In the genomic region with DNA sequence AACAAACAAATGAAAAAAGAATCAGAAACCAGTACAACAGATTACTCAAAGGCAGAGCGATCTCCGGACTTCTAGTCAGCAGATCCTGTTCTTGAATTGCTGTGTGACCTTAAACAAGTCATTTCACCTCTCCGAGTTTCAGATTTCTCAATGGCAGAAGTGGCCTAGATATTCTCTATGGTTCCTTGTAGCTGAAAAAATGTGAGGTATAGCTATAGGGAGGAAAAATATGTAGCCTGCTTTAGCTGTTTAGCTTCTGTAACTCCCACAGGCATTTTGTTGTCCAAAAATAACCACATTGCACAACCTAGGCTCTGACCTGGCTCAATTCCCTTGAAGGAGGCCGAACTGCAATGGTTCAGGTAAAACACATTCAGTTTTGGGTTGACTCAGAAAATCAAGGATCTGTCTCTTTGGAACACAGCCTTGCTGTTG, we compare ENCODE assay signal across 33 cellular contexts.
DNase-seq lines count a peak whose midpoint lies in the region; ATAC-seq and TF ChIP-seq lines count a peak whose summit lies in the region.
"Had no signal": no experiment of that assay in that cellular context is flagged by ENCODE, and none has a peak within 500 bp of the region (broad histone marks: within the 10 kb centered on the region; RNA-seq: fewer than 3 reads in every experiment).

No MANE protein-coding gene starts in this region.

- CTCF ChIA-PET in MCF 10A (lab: Yijun Ruan, JAX) = interaction anchor here (0.6 to 7.1 kb wide), 9 partner anchors 30 to 110 kb away, joined by 3 to 53 read pairs (median 4); no protein-coding TSS in a partner anchor

- H3K4me1 ChIP-seq in right cardiac atrium (ENCODE audit: control insufficient read depth, insufficient read depth, low read length) (no peaks in the 10 kb centered on the region), foreskin keratinocyte (peaks cover 76% of the 10 kb centered on the region), gastrocnemius medialis (peaks cover 33 to 43% of the 10 kb centered on the region in 2 donors)
- H3K4me1 ChIP-seq: left lung had no signal

- H3K27me3 ChIP-seq in right cardiac atrium (ENCODE audit: control insufficient read depth, insufficient read depth) (no peaks in the 10 kb centered on the region), foreskin keratinocyte (no peaks in the 10 kb centered on the region), gastrocnemius medialis (no peaks in the 10 kb centered on the region)
- H3K27me3 ChIP-seq: ascending aorta, left lung, neutrophil, sigmoid colon had no signal

- no TSS peak for BruUV-seq in MCF 10A (replicated peaks; lab: Mats Ljungman, UMichigan)

- H3K9me3 ChIP-seq in right cardiac atrium (ENCODE audit: control insufficient read depth, low read length) (no peaks in the 10 kb centered on the region), gastrocnemius medialis (no peaks in the 10 kb centered on the region)
- H3K9me3 ChIP-seq: ascending aorta, left lung, neutrophil, sigmoid colon had no signal

- H3K4me1 Mint-ChIP-seq in MCF 10A (ENCODE audit: insufficient read depth, unreplicated experiment) = peaks cover 72% of the 10 kb centered on the region
- H3K4me1 Mint-ChIP-seq: activated B cell treated with CpG ODN at 0.5 μM for 24 hours; activated naive CD8-positive, alpha-beta T cell treated with anti-CD3 and anti-CD28 coated beads for 36 hours; central memory CD8-positive, alpha-beta T cell; naive B cell had no signal

- no peak for TF ChIP-seq POLR2A in gastrocnemius medialis (IDR thresholded peaks at IDR 0.05)

- ATAC-seq in Right ventricle myocardium superior (ENCODE audit: poor library complexity) (peak; percentile 50), right cardiac atrium (no peak), foreskin keratinocyte (no peak), gastrocnemius medialis (peak; percentile 16 to 55), GM21447 (IDR thresholded peaks at IDR 0.05; ENCODE audit: unreplicated experiment) (no peak)
- ATAC-seq: left lung had no signal

- H3K36me3 ChIP-seq in gastrocnemius medialis = no peaks in the 10 kb centered on the region

- 89% methylated on average over 4 of the region's 4 CpGs for WGBS in right cardiac atrium

- POLR2A ChIA-PET in MCF 10A (lab: Yijun Ruan, JAX) = interaction anchor here (0.6 to 22.8 kb wide), 13 partner anchors 10 to 124 kb away, joined by 3 to 691 read pairs (median 6); no protein-coding TSS in a partner anchor

- peaks cover 100% of the 10 kb centered on the region for H3K36me3 Mint-ChIP-seq in MCF 10A (ENCODE audit: insufficient read depth, unreplicated experiment)
- H3K36me3 Mint-ChIP-seq: activated naive CD8-positive, alpha-beta T cell treated with anti-CD3 and anti-CD28 coated beads for 36 hours; naive B cell had no signal

- intact Hi-C loops in Right ventricle myocardium superior (cut with DNase I) (no loop called here), right cardiac atrium (cut with DNase I) (loop anchor here in 1 of 4 donors (10.0 kb wide), 1 partner anchor 105 kb away; no protein-coding TSS in a partner anchor), MCF 10A (cut with micrococcal nuclease) (no loop called here), gastrocnemius medialis (cut with DNase I; ENCODE audit: low total_unique reads) (loop anchor here (5.0 kb wide), 2 partner anchors 47 to 107 kb away; no protein-coding TSS in a partner anchor)

- H3K9me3 Mint-ChIP-seq in MCF 10A (ENCODE audit: unreplicated experiment) = no peaks in the 10 kb centered on the region
- H3K9me3 Mint-ChIP-seq: activated B cell treated with CpG ODN at 0.5 μM for 24 hours; activated naive CD8-positive, alpha-beta T cell treated with anti-CD3 and anti-CD28 coated beads for 36 hours; activated T-cell treated with anti-CD3 and anti-CD28 coated beads, Interleukin-2, amount 50 U/mL, for 24 hours; central memory CD8-positive, alpha-beta T cell; dendritic cell treated with granulocyte-macrophage colony-stimulating factor and Interleukin-4, amounts not matched to agents 40 ng/mL and 50 ng/mL, for 4 days; H9; mesothelial cell of epicardium; naive B cell had no signal

- no peak for DNase-seq in Right ventricle myocardium superior
- no peak for DNase-seq in right cardiac atrium
- DNase-seq in MCF 10A (ENCODE audit: unreplicated experiment) = peak; percentile 83
- DNase-seq in foreskin keratinocyte = peak in 1 of 2 donors; percentile 33
- no peak for DNase-seq in gastrocnemius medialis
- no peak for DNase-seq in stimulated activated CD4-positive, alpha-beta T cell treated with anti-CD3 and anti-CD28 coated beads, Interleukin-12 subunit alpha, Interleukin-12 subunit beta, amount 100 ng/mL, for 4 hours
- DNase-seq in stimulated activated CD4-positive, alpha-beta T cell treated with anti-CD3 and anti-CD28 coated beads, Interleukin-15, amount 100 ng/mL, for 24 hours = no peak
- DNase-seq: activated B cell treated with CpG ODN at 0.5 μM for 24 hours; activated CD4-positive, alpha-beta T cell treated with anti-CD3 and anti-CD28 coated beads, Interleukin-2, amount 50 U/mL, for 1 hour; activated gamma-delta T cell; activated naive CD8-positive, alpha-beta T cell treated with anti-CD3 and anti-CD28 coated beads for 36 hours; activated T-cell treated with anti-CD3 and anti-CD28 coated beads, Interleukin-2, amount 50 U/mL, for 24 hours; C1 segment of cervical spinal cord; COR-L47; H9; KBM-7; left lung; naive B cell; NCI-H1092 treated with DMSO at 0.1 percent for 48 hours; NCI-H1694 treated with DMSO at 0.1 percent for 48 hours; NCI-H2171; posterior cingulate gyrus; sigmoid colon; stimulated activated CD4-positive, alpha-beta T cell treated with anti-CD3 and anti-CD28 coated beads, Interleukin-4, amount 100 ng/mL, for 4 hours had no signal

- H3K4me3 Mint-ChIP-seq in MCF 10A (ENCODE audit: unreplicated experiment) = peak overlapping the region; percentile 22
- H3K4me3 Mint-ChIP-seq: activated B cell treated with CpG ODN at 0.5 μM for 24 hours; activated naive CD8-positive, alpha-beta T cell treated with anti-CD3 and anti-CD28 coated beads for 36 hours; activated T-cell treated with anti-CD3 and anti-CD28 coated beads, Interleukin-2, amount 50 U/mL, for 24 hours; central memory CD8-positive, alpha-beta T cell; dendritic cell treated with granulocyte-macrophage colony-stimulating factor and Interleukin-4, amounts not matched to agents 40 ng/mL and 50 ng/mL, for 4 days; H9; mesothelial cell of epicardium; naive B cell had no signal

- no peak overlapping the region for H3K27ac ChIP-seq in right cardiac atrium (ENCODE audit: low read length)
- H3K27ac ChIP-seq in foreskin keratinocyte = peak overlapping the region; percentile 90
- peak overlapping the region in 3 of 4 donors; percentile 1 to 64 (median 32) for H3K27ac ChIP-seq in gastrocnemius medialis
- H3K27ac ChIP-seq: 22Rv1, ascending aorta, left lung, neutrophil, RWPE1, SK-N-MC had no signal

- TF ChIP-seq CTCF in MCF 10A (IDR thresholded peaks at IDR 0.05; ENCODE audit: unreplicated experiment) (no peak), foreskin keratinocyte (conservative IDR thresholded peaks at IDR 0.05) (no peak), gastrocnemius medialis (IDR thresholded peaks at IDR 0.05 in 4 of 5, conservative IDR thresholded peaks at IDR 0.05 in 1 of 5) (no peak)

- in situ Hi-C loops in gastrocnemius medialis (cut with MboI; ENCODE audit: low sequenced_read_pairs in 4 of 4) = no loop called here

- H3K4me3 ChIP-seq in right cardiac atrium (ENCODE audit: low read length) (no peak overlapping the region), gastrocnemius medialis (no peak overlapping the region)
- H3K4me3 ChIP-seq: ascending aorta, left lung, sigmoid colon, SK-N-MC had no signal

- peak overlapping the region; percentile 68 for H3K27ac Mint-ChIP-seq in MCF 10A (ENCODE audit: low read depth, unreplicated experiment)
- H3K27ac Mint-ChIP-seq: activated B cell treated with CpG ODN at 0.5 μM for 24 hours; activated naive CD8-positive, alpha-beta T cell treated with anti-CD3 and anti-CD28 coated beads for 36 hours; activated T-cell treated with anti-CD3 and anti-CD28 coated beads, Interleukin-2, amount 50 U/mL, for 24 hours; dendritic cell treated with granulocyte-macrophage colony-stimulating factor and Interleukin-4, amounts not matched to agents 40 ng/mL and 50 ng/mL, for 4 days; H9 had no signal

- no peaks in the 10 kb centered on the region for H3K27me3 Mint-ChIP-seq in MCF 10A (ENCODE audit: insufficient read depth, unreplicated experiment)
- H3K27me3 Mint-ChIP-seq: activated B cell treated with CpG ODN at 0.5 μM for 24 hours; activated naive CD8-positive, alpha-beta T cell treated with anti-CD3 and anti-CD28 coated beads for 36 hours; activated T-cell treated with anti-CD3 and anti-CD28 coated beads, Interleukin-2, amount 50 U/mL, for 24 hours; central memory CD8-positive, alpha-beta T cell; dendritic cell treated with granulocyte-macrophage colony-stimulating factor and Interleukin-4, amounts not matched to agents 40 ng/mL and 50 ng/mL, for 4 days; naive B cell had no signal

Comparison
In these comparisons a context has a peak if more than half of its experiments do, and no peak if none do; other contexts are left out.
1. ATAC-seq: peak in Right ventricle myocardium superior (single experiment) and gastrocnemius medialis (2 of 2); none in right cardiac atrium (0 of 2), foreskin keratinocyte (single experiment) and GM21447 (single experiment).